In genomic region chr22:37607010-37607911, GRCh38 we compare ENCODE assay signal across 1 cellular context.
TF ChIP-seq lines count a peak whose summit lies in the region.

No MANE protein-coding gene starts in this region.

TF ChIP-seq in HepG2, 621 proteins besides CTCF, POLR2A, EP300 and RAD21 (continued from another document and continues in another):
- TF ChIP-seq SNAPC4 (CRISPR knock-in tag; IDR thresholded peaks at IDR 0.05) (no peak), ZNF235 (CRISPR knock-in tag; IDR thresholded peaks at IDR 0.05; ENCODE audit: borderline replicate concordance) (no peak), ZNF672 (CRISPR knock-in tag; IDR thresholded peaks at IDR 0.05) (no peak), HIC2 (CRISPR knock-in tag; IDR thresholded peaks at IDR 0.05; ENCODE audit: low read depth) (no peak), ZNF619 (CRISPR knock-in tag; IDR thresholded peaks at IDR 0.05) (no peak), FOXP4 (CRISPR knock-in tag; IDR thresholded peaks at IDR 0.05) (no peak), FOXO1 (CRISPR knock-in tag; IDR thresholded peaks at IDR 0.05) (0 out of 2 replicates have a peak, but pooled peaks have one; percentile 47), MAX (IDR thresholded peaks at IDR 0.05) (no peak; the same call in 1 of the 2 replicates), LBX2 (CRISPR knock-in tag; IDR thresholded peaks at IDR 0.05; ENCODE audit: borderline replicate concordance) (no peak), ZSCAN31 (CRISPR knock-in tag; IDR thresholded peaks at IDR 0.05; ENCODE audit: low read depth) (0 out of 2 replicates have a peak, but pooled peaks have one; percentile 46), MXD1 (CRISPR knock-in tag; IDR thresholded peaks at IDR 0.05) (no peak), RERE (CRISPR knock-in tag; IDR thresholded peaks at IDR 0.05; ENCODE audit: low read depth) (no peak), ZNF501 (CRISPR knock-in tag; IDR thresholded peaks at IDR 0.05) (no peak), NFIC (IDR thresholded peaks at IDR 0.05; ENCODE audit: low read length) (no peak), ZNF547 (CRISPR knock-in tag; IDR thresholded peaks at IDR 0.05) (no peak), TEAD2 (CRISPR knock-in tag; IDR thresholded peaks at IDR 0.05) (no peak), ZNF766 (CRISPR knock-in tag; IDR thresholded peaks at IDR 0.05; ENCODE audit: borderline replicate concordance) (no peak), SP1 (IDR thresholded peaks at IDR 0.05) (no peak), SP1 (CRISPR knock-in tag; IDR thresholded peaks at IDR 0.05) (peak; percentile 27; the same call in 1 of the 2 replicates), FOXC1 (CRISPR knock-in tag; IDR thresholded peaks at IDR 0.05; ENCODE audit: borderline replicate concordance) (peak; percentile 58; the same call in 1 of the 2 replicates), IRF2 (CRISPR knock-in tag; IDR thresholded peaks at IDR 0.05) (peak; percentile 59; the same call in 1 of the 2 replicates), ZNF207 (IDR thresholded peaks at IDR 0.05; ENCODE audit: borderline replicate concordance) (no peak), ZNF331 (CRISPR knock-in tag; IDR thresholded peaks at IDR 0.05) (peak; percentile 72; the same call in 1 of the 2 replicates), IKZF5 (CRISPR knock-in tag; IDR thresholded peaks at IDR 0.05) (peak; percentile 55), XRCC5 (optimal IDR thresholded peaks at IDR 0.05; ENCODE audit: low read length) (peak; percentile 95), YEATS2 (CRISPR knock-in tag; IDR thresholded peaks at IDR 0.05; ENCODE audit: borderline replicate concordance) (peak; percentile 40; the same call in 1 of the 2 replicates), ZNF329 (CRISPR knock-in tag; IDR thresholded peaks at IDR 0.05; ENCODE audit: low read depth) (no peak), HDAC2 (CRISPR knock-in tag; IDR thresholded peaks at IDR 0.05) (peak; percentile 56), HNRNPUL1 (IDR thresholded peaks at IDR 0.05; ENCODE audit: low read depth, low read length) (no peak), MAFG (CRISPR knock-in tag; IDR thresholded peaks at IDR 0.05) (no peak), BRD4 (CRISPR knock-in tag; IDR thresholded peaks at IDR 0.05) (no peak), JDP2 (CRISPR knock-in tag; IDR thresholded peaks at IDR 0.05; ENCODE audit: borderline replicate concordance) (no peak), SIN3A (IDR thresholded peaks at IDR 0.05; ENCODE audit: borderline replicate concordance, low read depth, low read length) (no peak), ZBED4 (CRISPR knock-in tag; IDR thresholded peaks at IDR 0.05; ENCODE audit: borderline replicate concordance) (no peak), MZF1 (CRISPR knock-in tag; IDR thresholded peaks at IDR 0.05; ENCODE audit: borderline replicate concordance) (no peak), NFE2 (CRISPR knock-in tag; IDR thresholded peaks at IDR 0.05) (no peak), THYN1 (CRISPR knock-in tag; IDR thresholded peaks at IDR 0.05; ENCODE audit: borderline replicate concordance, low read depth) (no peak), ATAD3A (CRISPR knock-in tag; IDR thresholded peaks at IDR 0.05) (no peak), ZFP1 (CRISPR knock-in tag; IDR thresholded peaks at IDR 0.05) (no peak), SRF (IDR thresholded peaks at IDR 0.05; ENCODE audit: low read depth, low read length) (no peak), ZNF550 (CRISPR knock-in tag; IDR thresholded peaks at IDR 0.05; ENCODE audit: borderline replicate concordance) (no peak), JUND (CRISPR knock-in tag; IDR thresholded peaks at IDR 0.05) (no peak)
